In genomic region chr15:73654659-73655058, GRCh38 we compare ENCODE assay signal across 15 cellular contexts. TPM values are rescaled to one million over a fixed set of nuclear protein-coding genes. Genes with fewer than 3 reads are reported as not detected.
DNase-seq lines count a peak whose midpoint lies in the region; ATAC-seq, FAIRE-seq and TF ChIP-seq lines count a peak whose summit lies in the region.
"Had no signal": no experiment of that assay in that cellular context is flagged by ENCODE, and none has a peak within 500 bp of the region (broad histone marks: within the 10 kb centered on the region; RNA-seq: fewer than 3 reads in every experiment).

No MANE protein-coding gene starts in this region.

- H3F3A ChIP-seq in GM23248 (ENCODE audit: insufficient read depth), result peaks cover 19% of the 10 kb centered on the region

- peaks cover 9% of the 10 kb centered on the region for H3K9me3 Mint-ChIP-seq in nephron

- H3K4me1 Mint-ChIP-seq in nephron, result peaks cover 33% of the 10 kb centered on the region
- H3K4me1 Mint-ChIP-seq: CD8-positive, alpha-beta memory T cell had no signal

- no peak for TF ChIP-seq EP300 in K562 (IDR thresholded peaks at IDR 0.05; ENCODE audit: low read length)
- no peak for TF ChIP-seq EP300 in upper lobe of left lung (IDR thresholded peaks at IDR 0.05)

- BruUV-seq in K562 (replicated peaks; lab: Mats Ljungman, UMichigan), result no TSS peak

- H2AFZ ChIP-seq in K562 (ENCODE audit: low read depth, low read length), result no peak overlapping the region
- no peak overlapping the region for H2AFZ ChIP-seq in GM23248

- ATAC-seq in K562 (no peak), GM21619 (IDR thresholded peaks at IDR 0.05; ENCODE audit: unreplicated experiment) (no peak), upper lobe of left lung (ENCODE audit: low FRiP score in 2 of 2) (no peak)
- ATAC-seq: GM12878 had no signal

- H3K27me3 ChIP-seq in K562 (ENCODE audit: control insufficient read depth in 2 of 2, insufficient read depth in 2 of 2, low read length in 2 of 2) (no peaks in the 10 kb centered on the region; a peak in 2 of 5 replicates), upper lobe of left lung (no peaks in the 10 kb centered on the region), GM23248 (replicated peaks; ENCODE audit: insufficient read depth) (no peaks in the 10 kb centered on the region)
- H3K27me3 ChIP-seq: BLaER1 had no signal

- no peak for TF ChIP-seq RAD21 in K562 (CRISPR knock-in tag; conservative IDR thresholded peaks at IDR 0.05 in 1 of 2, IDR thresholded peaks at IDR 0.05 in 1 of 2)

- CTCF ChIA-PET in K562 (lab: Yijun Ruan, JAX; ENCODE audit: low intra/inter-chr PET ratio), result no interaction called here

- WGBS in K562 (ENCODE audit: insufficient coverage, low coverage, missing lambda C conversion rate), result 0% methylated on average over 3 of the region's 3 CpGs
- 69 to 70% methylated on average over 3 of the region's 3 CpGs for WGBS in upper lobe of left lung, 2 donors
- WGBS in GM23248 (ENCODE audit: low coverage in 1 of 2, low lambda C conversion rate in 2 of 2, missing lambda C conversion rate in 2 of 2), 2 experiments, result 63 to 67% methylated on average over 3 of the region's 3 CpGs

- H3K4me1 ChIP-seq in K562 (replicated peaks in 1 of 2; ENCODE audit: control insufficient read depth in 2 of 2, insufficient read depth in 2 of 2, low read length in 2 of 2), result no peaks in the 10 kb centered on the region
- no peaks in the 10 kb centered on the region for H3K4me1 ChIP-seq in upper lobe of left lung
- H3K4me1 ChIP-seq in GM23248 (ENCODE audit: insufficient read depth), result peaks cover 13% of the 10 kb centered on the region; the same call in 1 of the 2 replicates
- H3K4me1 ChIP-seq: BLaER1 had no signal

- TF ChIP-seq CTCF in K562 (IDR thresholded peaks at IDR 0.05 in 2 of 3, conservative IDR thresholded peaks at IDR 0.05 in 1 of 3; ENCODE audit: insufficient read depth in 2 of 3, low read depth in 1 of 3, low read length in 3 of 3) (no peak), nephron (IDR thresholded peaks at IDR 0.05; ENCODE audit: unreplicated experiment in 3 of 3) (no peak), upper lobe of left lung (IDR thresholded peaks at IDR 0.05) (no peak)

- TF ChIP-seq POLR2A in K562 (conservative IDR thresholded peaks at IDR 0.05) (no peak), upper lobe of left lung (IDR thresholded peaks at IDR 0.05) (no peak)

- no peaks in the 10 kb centered on the region for H4K20me1 ChIP-seq in K562 (replicated peaks; ENCODE audit: control insufficient read depth, insufficient read depth, low read length)
- no peaks in the 10 kb centered on the region for H4K20me1 ChIP-seq in GM23248 (ENCODE audit: insufficient read depth)
- H4K20me1 ChIP-seq: BLaER1 had no signal

- POLR2A ChIA-PET in K562 (lab: Yijun Ruan, JAX), result interaction anchor here (0.6 kb wide), 1 partner anchor 12 kb away, joined by 3 read pairs; no protein-coding TSS in a partner anchor

- FAIRE-seq in K562 (lab: Jason Lieb, UNC), result no peak
- FAIRE-seq: GM12878 had no signal

- H3K9me1 ChIP-seq in K562 (ENCODE audit: control insufficient read depth, insufficient read depth, low read length), result no peaks in the 10 kb centered on the region

- H3K36me3 Mint-ChIP-seq in nephron (ENCODE audit: low read depth), result peaks cover 7% of the 10 kb centered on the region

- H3K4me3 ChIP-seq in K562, result no peak overlapping the region
- H3K4me3 ChIP-seq in upper lobe of left lung, result no peak overlapping the region
- H3K4me3 ChIP-seq in GM23248, result no peak overlapping the region
- H3K4me3 ChIP-seq: BLaER1, GM12878 had no signal

- H3K4me3 Mint-ChIP-seq in nephron, result no peak overlapping the region
- H3K4me3 Mint-ChIP-seq: CD8-positive, alpha-beta memory T cell had no signal

- intact Hi-C loops in K562 (cut with micrococcal nuclease), result no loop called here

- peak; percentile 7 for DNase-seq in DMS79 treated with DMSO at 0.1 percent for 48 hours (lab: John Stamatoyannopoulos, UW)
- DNase-seq in DMS79 (lab: John Stamatoyannopoulos, UW), result no peak
- DNase-seq in K562 (ENCODE audit: extremely low read depth in 1 of 4, low spot score in 3 of 4), result no peak
- DNase-seq in upper lobe of left lung, result no peak
- no peak for DNase-seq in GM23248
- no peak for DNase-seq in HT-29 (ENCODE audit: low spot score)
- DNase-seq: 8988T; AML-193; CD8-positive, alpha-beta memory T cell; DMS53; HCEC 1CT had no signal

- H3K9ac ChIP-seq in K562 (ENCODE audit: insufficient read depth in 1 of 2, low read depth in 2 of 2, low read length in 2 of 2) (no peak overlapping the region), GM23248 (no peak overlapping the region)
- H3K9ac ChIP-seq: BLaER1 had no signal

- H3K27ac ChIP-seq in K562 (ENCODE audit: extremely low read depth, low read depth, low read length), result no peak overlapping the region
- no peak overlapping the region for H3K27ac ChIP-seq in upper lobe of left lung
- no peak overlapping the region for H3K27ac ChIP-seq in GM23248
- H3K27ac ChIP-seq: BLaER1 had no signal

- no peaks in the 10 kb centered on the region for H3K9me2 ChIP-seq in GM23248 (ENCODE audit: insufficient read depth)

- no peaks in the 10 kb centered on the region for H3K27me3 Mint-ChIP-seq in nephron (ENCODE audit: low read depth)

- in situ Hi-C loops in K562 (cut with MboI), result no loop called here
- in situ Hi-C loops in GM23248 (cut with MboI), result no loop called here

- peak overlapping the region in 2 of 3 experiments; percentile 39 to 87 for H3K27ac Mint-ChIP-seq in nephron
- H3K27ac Mint-ChIP-seq: CD8-positive, alpha-beta memory T cell had no signal

- H3K4me2 ChIP-seq in K562 (ENCODE audit: insufficient read depth, low read length), result no peak overlapping the region
- H3K4me2 ChIP-seq in GM23248 (ENCODE audit: unreplicated experiment), result no peak overlapping the region
- H3K4me2 ChIP-seq: BLaER1 had no signal

- no peaks in the 10 kb centered on the region for H3K9me3 ChIP-seq in K562 (replicated peaks; ENCODE audit: control insufficient read depth, insufficient read depth, low read depth, low read length)
- no peaks in the 10 kb centered on the region for H3K9me3 ChIP-seq in upper lobe of left lung
- H3K9me3 ChIP-seq in GM23248 (ENCODE audit: low read depth), result no peaks in the 10 kb centered on the region
- H3K9me3 ChIP-seq: BLaER1 had no signal

- H3K36me3 ChIP-seq in K562 (ENCODE audit: control insufficient read depth, insufficient read depth, low read length) (no peaks in the 10 kb centered on the region), upper lobe of left lung (no peaks in the 10 kb centered on the region), GM23248 (ENCODE audit: low read depth) (no peaks in the 10 kb centered on the region)
- H3K36me3 ChIP-seq: BLaER1 had no signal

- H3K79me2 ChIP-seq in K562 (ENCODE audit: control insufficient read depth, insufficient read depth, low read length) (no peaks in the 10 kb centered on the region), GM23248 (ENCODE audit: insufficient read depth) (no peaks in the 10 kb centered on the region)

RNA-seq across cellular contexts. Expression of gene NPTN, which starts 21.5 kb away (rescaled TPM):
- 75.1 and 77.9 TPM in 2 replicates for total RNA-seq in K562 (2011; cell fraction: chromatin; rRNA removed; ENCODE audit: low replicate concordance)
- total RNA-seq in K562 (2011; cell fraction: nucleolus; rRNA removed), result 51.0 and 53.4 TPM in 2 replicates
- 69.2 and 77.4 TPM in 2 replicates for total RNA-seq in K562 (2011; cell fraction: nucleoplasm; rRNA removed)
- 19.1 and 19.2 TPM in 2 replicates for total RNA-seq in K562 (2014; rRNA removed)
- total RNA-seq in K562 (2014; rRNA removed; fragmentation: Illumina TruSeq; extraction: Trizol), result 23.2 and 25.5 TPM in 2 replicates
- total RNA-seq in K562 (2015; rRNA removed; fragmentation: Illumina TruSeq; extraction: Trizol), result 37.3 and 41.0 TPM in 2 replicates
- total RNA-seq in K562 (2021), result 21.2 and 21.6 TPM in 2 replicates
- 21.7 and 34.0 TPM in 2 replicates for polyA plus RNA-seq in K562 (2011; rRNA removed)
- 12.4 and 16.3 TPM in 2 replicates for polyA plus RNA-seq in K562 (2011; cell fraction: cytosol; rRNA removed)
- 46.3 and 54.5 TPM in 2 replicates for polyA plus RNA-seq in K562 (2011; cell fraction: nucleus; rRNA removed)
- polyA plus RNA-seq in K562 (2012), result 26.6 and 42.1 TPM in 2 replicates
- polyA plus RNA-seq in K562 (2014; fragmentation: Illumina TruSeq; extraction: Trizol), result 47.7 and 48.5 TPM in 2 replicates
- 10 to 100 TPM in 1 of 2 experiments, 1 to 10 TPM in 1; 9.6 to 10.1 TPM for polyA plus RNA-seq in K562 (2014; fragmentation: Nextera tagmentation; extraction: Ambion mirVana)
- polyA plus RNA-seq in K562 (2014; rRNA removed), result 17.5 and 23.6 TPM in 2 replicates
- 26.9 and 28.7 TPM in 2 replicates for polyA minus RNA-seq in K562 (2011; rRNA and poly(A)+ RNA removed)
- polyA minus RNA-seq in K562 (2011; cell fraction: cytosol; rRNA and poly(A)+ RNA removed), result 11.0 and 11.5 TPM in 2 replicates
- 23.7 and 38.7 TPM in 2 replicates for polyA minus RNA-seq in K562 (2011; cell fraction: nucleus; rRNA and poly(A)+ RNA removed)
- 100 to 1,000 TPM in 4 of 6 donors, 10 to 100 TPM in 2; 70.2 to 151 (median 108) TPM for total RNA-seq in upper lobe of left lung
- 183 and 272 TPM in 2 replicates for total RNA-seq in GM23248 (2014; rRNA removed; shearing (Covaris generic))
- polyA plus RNA-seq in GM23248 (2016; fragmentation: Nextera tagmentation; extraction: Ambion mirVana), result 128 and 136 TPM in 2 replicates
- total RNA-seq in HT-29 (2014; rRNA removed; shearing (Covaris generic)), result 108 and 110 TPM in 2 replicates

RNA-seq across cellular contexts. Expression of gene CD276, which starts 29.5 kb away (rescaled TPM):
- total RNA-seq in K562 (2011; cell fraction: chromatin; rRNA removed; ENCODE audit: low replicate concordance), result 6.8 and 14.8 TPM in 2 replicates
- 10.3 and 17.2 TPM in 2 replicates for total RNA-seq in K562 (2011; cell fraction: nucleolus; rRNA removed)
- 10.2 and 18.6 TPM in 2 replicates for total RNA-seq in K562 (2011; cell fraction: nucleoplasm; rRNA removed)
- 1.2 and 2.4 TPM in 2 replicates for total RNA-seq in K562 (2014; rRNA removed)
- total RNA-seq in K562 (2014; rRNA removed; fragmentation: Illumina TruSeq; extraction: Trizol), result 0.83 and 0.95 TPM in 2 replicates
- total RNA-seq in K562 (2015; rRNA removed; fragmentation: Illumina TruSeq; extraction: Trizol), result 1.7 and 2.4 TPM in 2 replicates
- total RNA-seq in K562 (2021), result 3.6 and 5.1 TPM in 2 replicates
- polyA plus RNA-seq in K562 (2011; rRNA removed), result 2.3 and 7.3 TPM in 2 replicates
- polyA plus RNA-seq in K562 (2011; cell fraction: cytosol; rRNA removed), result 3.6 and 4.3 TPM in 2 replicates
- 9.5 and 13.6 TPM in 2 replicates for polyA plus RNA-seq in K562 (2011; cell fraction: nucleus; rRNA removed)
- polyA plus RNA-seq in K562 (2012), result 4.8 and 11.7 TPM in 2 replicates
- polyA plus RNA-seq in K562 (2014; fragmentation: Illumina TruSeq; extraction: Trizol), result 3.1 and 4.9 TPM in 2 replicates
- under 1 TPM; 0.11 to 0.29 TPM for polyA plus RNA-seq in K562 (2014; fragmentation: Nextera tagmentation; extraction: Ambion mirVana)
- polyA plus RNA-seq in K562 (2014; rRNA removed), result 2.1 and 2.3 TPM in 2 replicates
- 1.5 and 3.7 TPM in 2 replicates for polyA minus RNA-seq in K562 (2011; rRNA and poly(A)+ RNA removed)
- 4.5 and 7.6 TPM in 2 replicates for polyA minus RNA-seq in K562 (2011; cell fraction: cytosol; rRNA and poly(A)+ RNA removed)
- 2.4 and 3.2 TPM in 2 replicates for polyA minus RNA-seq in K562 (2011; cell fraction: nucleus; rRNA and poly(A)+ RNA removed)
- total RNA-seq in upper lobe of left lung, result 10 to 100 TPM; 32.2 to 83.6 (median 65.8) TPM
- total RNA-seq in GM23248 (2014; rRNA removed; shearing (Covaris generic)), result 94.6 and 102 TPM in 2 replicates
- polyA plus RNA-seq in GM23248 (2016; fragmentation: Nextera tagmentation; extraction: Ambion mirVana), result 104 TPM in 2 replicates
- total RNA-seq in HT-29 (2014; rRNA removed; shearing (Covaris generic)), result 70.6 and 84.1 TPM in 2 replicates
- polyA plus RNA-seq: CD8-positive, alpha-beta memory T cell had no signal
